8 cellular contexts compared by ENCODE assay signal in the genomic region with DNA sequence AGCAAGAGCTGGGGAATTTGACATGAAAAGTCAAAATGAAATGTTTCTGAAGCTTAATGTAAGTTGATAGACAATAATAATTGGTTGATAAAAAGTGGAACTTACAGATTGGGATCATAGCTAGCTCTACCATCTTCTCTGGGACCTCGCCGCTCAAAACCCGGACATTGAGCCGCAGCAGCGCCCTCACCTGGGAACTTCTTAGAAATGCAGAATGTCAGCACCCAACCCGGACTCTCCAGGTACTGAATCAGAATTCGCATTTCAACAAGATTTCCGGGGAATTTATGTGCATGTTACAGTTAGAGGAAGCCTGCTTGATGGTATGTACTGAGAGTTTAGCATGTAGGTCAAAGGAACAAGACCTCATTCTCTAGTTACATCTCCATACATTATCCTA. TPM values are rescaled to one million over a fixed set of nuclear protein-coding genes. Genes with fewer than 3 reads are reported as not detected.
A peak's percentile ranks its signal among the peaks of the same experiment; 100 is the strongest.
DNase-seq lines count a peak whose midpoint lies in the region; ATAC-seq, FAIRE-seq and TF ChIP-seq lines count a peak whose summit lies in the region.

No MANE protein-coding gene starts in this region.

- H3K9me2 ChIP-seq in SK-N-SH = no peaks in the 10 kb centered on the region

- H3K36me3 ChIP-seq in SK-N-SH (replicated peaks in 1 of 2; ENCODE audit: control insufficient read depth in 1 of 2, insufficient read depth in 2 of 2, low read length in 1 of 2) (no peaks in the 10 kb centered on the region), astrocyte (ENCODE audit: insufficient read depth, low read length) (no peaks in the 10 kb centered on the region)

- ATAC-seq in SK-N-SH treated with all-trans-retinoic acid at 6 μM for 48 hours (no peak), GM21528 (IDR thresholded peaks at IDR 0.05; ENCODE audit: low FRiP score, unreplicated experiment) (no peak)
- no peak for ATAC-seq in natural killer cell treated with Interleukin-12 subunit alpha and Interleukin-12 subunit beta and Interleukin-15 and Interleukin-18, amount 100 ng/mL, for 72 hours

- no peak overlapping the region for H3K27ac ChIP-seq in SK-N-SH (ENCODE audit: low read depth in 2 of 2, low read length in 1 of 2)
- no peak overlapping the region for H3K27ac ChIP-seq in astrocyte (ENCODE audit: low read depth, low read length)

- H4K20me1 ChIP-seq in SK-N-SH (ENCODE audit: insufficient read depth) (no peaks in the 10 kb centered on the region), astrocyte (ENCODE audit: insufficient read depth, low read length) (no peaks in the 10 kb centered on the region)

- H3K79me2 ChIP-seq in SK-N-SH (ENCODE audit: insufficient read depth) (no peaks in the 10 kb centered on the region), astrocyte (ENCODE audit: insufficient read depth, low read length) (no peaks in the 10 kb centered on the region)

- H3K4me3 Mint-ChIP-seq in astrocyte (ENCODE audit: unreplicated experiment) (no peak overlapping the region), mesothelial cell of epicardium (no peak overlapping the region)
- no peak overlapping the region for H3K4me3 Mint-ChIP-seq in natural killer cell treated with Interleukin-12 subunit alpha and Interleukin-12 subunit beta and Interleukin-15 and Interleukin-18, amount 100 ng/mL, for 72 hours
- H3K4me3 Mint-ChIP-seq in activated T-helper 2 cell treated with anti-CD3 and anti-CD28 coated beads, Interferon-gamma antibody, Interleukin-2, Interleukin-4, amounts not matched to agents 10 μg/mL and 5 μg/mL and 100 μg/mL, durations not matched to agents 14 hours and 24 hours and 36 hours (ENCODE audit: low read depth) = no peak overlapping the region

- H2AFZ ChIP-seq in SK-N-SH (ENCODE audit: low read depth) (no peak overlapping the region), astrocyte (ENCODE audit: low read depth, low read length) (no peak overlapping the region)

- peak; percentile 56 for FAIRE-seq in astrocyte (lab: Jason Lieb, UNC)

- H3K9ac ChIP-seq in SK-N-SH (no peak overlapping the region), astrocyte (ENCODE audit: low read length) (no peak overlapping the region)

- peak; percentile 60 for TF ChIP-seq RAD21 in SK-N-SH (IDR thresholded peaks at IDR 0.05; ENCODE audit: low read length)

- POLR2A ChIA-PET in SK-N-SH (lab: Yijun Ruan, JAX) = no interaction called here

- no peaks in the 10 kb centered on the region for H3K9me3 Mint-ChIP-seq in astrocyte (ENCODE audit: unreplicated experiment)
- H3K9me3 Mint-ChIP-seq in mesothelial cell of epicardium = peaks cover 5% of the 10 kb centered on the region
- no peaks in the 10 kb centered on the region for H3K9me3 Mint-ChIP-seq in natural killer cell treated with Interleukin-12 subunit alpha and Interleukin-12 subunit beta and Interleukin-15 and Interleukin-18, amount 100 ng/mL, for 72 hours
- H3K9me3 Mint-ChIP-seq in activated T-helper 2 cell treated with anti-CD3 and anti-CD28 coated beads, Interferon-gamma antibody, Interleukin-2, Interleukin-4, amounts not matched to agents 10 μg/mL and 5 μg/mL and 100 μg/mL, durations not matched to agents 14 hours and 24 hours and 36 hours = no peaks in the 10 kb centered on the region

- no peaks in the 10 kb centered on the region for H3K27me3 ChIP-seq in SK-N-SH (ENCODE audit: insufficient read depth)
- no peaks in the 10 kb centered on the region for H3K27me3 ChIP-seq in astrocyte (ENCODE audit: insufficient read depth, low read length)

- H3K9me3 ChIP-seq in SK-N-SH (no peaks in the 10 kb centered on the region), astrocyte (ENCODE audit: insufficient read depth, low read depth, low read length) (no peaks in the 10 kb centered on the region)

- intact Hi-C loops in activated T-helper 2 cell treated with anti-CD3 and anti-CD28 coated beads, Interferon-gamma antibody, Interleukin-2, Interleukin-4, amounts not matched to agents 10 μg/mL and 5 μg/mL and 100 μg/mL, durations not matched to agents 14 hours and 24 hours and 36 hours (cut with micrococcal nuclease) = loop anchor here (1.0 to 2.0 kb wide), 2 partner anchors 144 to 224 kb away; no protein-coding TSS in a partner anchor

- no peak for TF ChIP-seq EP300 in SK-N-SH (IDR thresholded peaks at IDR 0.05; ENCODE audit: borderline replicate concordance in 1 of 2, low read depth in 1 of 2, low read length in 1 of 2)

- H3K4me1 ChIP-seq in SK-N-SH (ENCODE audit: control insufficient read depth in 1 of 2, insufficient read depth in 2 of 2, low read depth in 1 of 2, low read length in 1 of 2) = peaks cover 5 to 7% of the 10 kb centered on the region in 2 experiments; a peak in 3 of 4 replicates
- peaks cover 18% of the 10 kb centered on the region for H3K4me1 ChIP-seq in astrocyte (ENCODE audit: insufficient read depth, low read length)

- H3K27me3 Mint-ChIP-seq in astrocyte (ENCODE audit: low read depth, unreplicated experiment) = no peaks in the 10 kb centered on the region
- H3K27me3 Mint-ChIP-seq in mesothelial cell of epicardium (ENCODE audit: low read depth) = no peaks in the 10 kb centered on the region
- H3K27me3 Mint-ChIP-seq in natural killer cell treated with Interleukin-12 subunit alpha and Interleukin-12 subunit beta and Interleukin-15 and Interleukin-18, amount 100 ng/mL, for 72 hours = peaks cover 7 to 8% of the 10 kb centered on the region in 2 donors
- peaks cover 27% of the 10 kb centered on the region for H3K27me3 Mint-ChIP-seq in activated T-helper 2 cell treated with anti-CD3 and anti-CD28 coated beads, Interferon-gamma antibody, Interleukin-2, Interleukin-4, amounts not matched to agents 10 μg/mL and 5 μg/mL and 100 μg/mL, durations not matched to agents 14 hours and 24 hours and 36 hours (ENCODE audit: low read depth)

- DNase-seq in SK-N-SH = peak; percentile 41
- peak; percentile 56 for DNase-seq in NB4 (ENCODE audit: low read depth)
- no peak for DNase-seq in astrocyte (ENCODE audit: low read depth)
- no peak for DNase-seq in mesothelial cell of epicardium (ENCODE audit: low spot score in 2 of 2, unreplicated experiment in 2 of 2)
- no peak for DNase-seq in natural killer cell treated with Interleukin-12 subunit alpha and Interleukin-12 subunit beta and Interleukin-15 and Interleukin-18, amount 100 ng/mL, for 72 hours (ENCODE audit: low spot score)
- DNase-seq in activated T-helper 2 cell treated with anti-CD3 and anti-CD28 coated beads, Interferon-gamma antibody, Interleukin-2, Interleukin-4, amounts not matched to agents 10 μg/mL and 5 μg/mL and 100 μg/mL, durations not matched to agents 14 hours and 24 hours and 36 hours (ENCODE audit: low spot score) = no peak

- 62% methylated on average over 8 of the region's 8 CpGs for WGBS in SK-N-SH (ENCODE audit: low lambda C conversion rate)

- peaks cover 47% of the 10 kb centered on the region for H3K4me1 Mint-ChIP-seq in astrocyte (ENCODE audit: low read depth, unreplicated experiment)
- H3K4me1 Mint-ChIP-seq in mesothelial cell of epicardium = peaks cover 18% of the 10 kb centered on the region
- H3K4me1 Mint-ChIP-seq in natural killer cell treated with Interleukin-12 subunit alpha and Interleukin-12 subunit beta and Interleukin-15 and Interleukin-18, amount 100 ng/mL, for 72 hours (ENCODE audit: low read depth in 2 of 2) = peaks cover 0 to 13% of the 10 kb centered on the region in 2 donors
- peaks cover 11% of the 10 kb centered on the region for H3K4me1 Mint-ChIP-seq in activated T-helper 2 cell treated with anti-CD3 and anti-CD28 coated beads, Interferon-gamma antibody, Interleukin-2, Interleukin-4, amounts not matched to agents 10 μg/mL and 5 μg/mL and 100 μg/mL, durations not matched to agents 14 hours and 24 hours and 36 hours (ENCODE audit: low read depth)

- CTCF ChIA-PET in SK-N-SH (lab: Yijun Ruan, JAX) = interaction anchor here (0.7 to 1.9 kb wide), 9 partner anchors 9 to 391 kb away, joined by 3 to 6 read pairs (median 4); no protein-coding TSS in a partner anchor

- no peak overlapping the region for H3K4me2 ChIP-seq in SK-N-SH
- no peak overlapping the region for H3K4me2 ChIP-seq in astrocyte (ENCODE audit: low read length)

- no peak overlapping the region for H3K27ac Mint-ChIP-seq in astrocyte (ENCODE audit: unreplicated experiment)
- H3K27ac Mint-ChIP-seq in mesothelial cell of epicardium = no peak overlapping the region
- H3K27ac Mint-ChIP-seq in natural killer cell treated with Interleukin-12 subunit alpha and Interleukin-12 subunit beta and Interleukin-15 and Interleukin-18, amount 100 ng/mL, for 72 hours = no peak overlapping the region
- H3K27ac Mint-ChIP-seq in activated T-helper 2 cell treated with anti-CD3 and anti-CD28 coated beads, Interferon-gamma antibody, Interleukin-2, Interleukin-4, amounts not matched to agents 10 μg/mL and 5 μg/mL and 100 μg/mL, durations not matched to agents 14 hours and 24 hours and 36 hours = no peak overlapping the region

- peaks cover 32% of the 10 kb centered on the region for H3F3A ChIP-seq in SK-N-SH (replicated peaks; ENCODE audit: insufficient read depth)

- H3K4me3 ChIP-seq in SK-N-SH (ENCODE audit: low read depth in 2 of 2, low read length in 1 of 2) (no peak overlapping the region), NB4 (ENCODE audit: low read depth, low read length) (no peak overlapping the region), astrocyte (ENCODE audit: insufficient read depth, low read depth, low read length) (no peak overlapping the region)

- H3K36me3 Mint-ChIP-seq in astrocyte (ENCODE audit: low read depth, unreplicated experiment) (no peaks in the 10 kb centered on the region), mesothelial cell of epicardium (no peaks in the 10 kb centered on the region)
- H3K36me3 Mint-ChIP-seq in natural killer cell treated with Interleukin-12 subunit alpha and Interleukin-12 subunit beta and Interleukin-15 and Interleukin-18, amount 100 ng/mL, for 72 hours = no peaks in the 10 kb centered on the region
- no peaks in the 10 kb centered on the region for H3K36me3 Mint-ChIP-seq in activated T-helper 2 cell treated with anti-CD3 and anti-CD28 coated beads, Interferon-gamma antibody, Interleukin-2, Interleukin-4, amounts not matched to agents 10 μg/mL and 5 μg/mL and 100 μg/mL, durations not matched to agents 14 hours and 24 hours and 36 hours (ENCODE audit: low read depth)

- TF ChIP-seq POLR2A in NB4 (IDR thresholded peaks at IDR 0.05; ENCODE audit: extremely low read depth, insufficient read length) = no peak

- peak; percentile 55 for TF ChIP-seq CTCF in SK-N-SH (IDR thresholded peaks at IDR 0.05)
- peak; percentile 79 for TF ChIP-seq CTCF in NB4 (IDR thresholded peaks at IDR 0.05; ENCODE audit: low read depth, low read length)
- TF ChIP-seq CTCF in astrocyte (IDR thresholded peaks at IDR 0.05; ENCODE audit: insufficient read depth, low read depth, low read length) = peak; percentile 48
- peak; percentile 52 for TF ChIP-seq CTCF in mesothelial cell of epicardium (IDR thresholded peaks at IDR 0.05; ENCODE audit: unreplicated experiment)

RNA-seq across cellular contexts. Expression of gene ABLIM1, which starts 36.7 kb away (rescaled TPM):
- polyA plus RNA-seq in SK-N-SH (2012; rRNA removed) = 16.1 and 24.9 TPM in 2 replicates
- 13.0 and 19.7 TPM in 2 replicates for polyA plus RNA-seq in SK-N-SH (2012; cell fraction: cytosol; rRNA removed)
- polyA plus RNA-seq in SK-N-SH (2012; cell fraction: nucleus; rRNA removed) = 21.3 and 27.5 TPM in 2 replicates
- total RNA-seq in astrocyte (70.0 and 70.1 TPM in 2 replicates), mesothelial cell of epicardium (99.5 to 105 TPM (median 102 TPM) in 3 replicates)
- total RNA-seq in natural killer cell treated with Interleukin-12 subunit alpha and Interleukin-12 subunit beta and Interleukin-15 and Interleukin-18, amount 100 ng/mL, for 72 hours = 10 to 100 TPM in 1 of 2 donors, 1 to 10 TPM in 1; 7.9 to 11.0 TPM
- 37.9 and 39.8 TPM in 2 replicates for total RNA-seq in activated T-helper 2 cell treated with anti-CD3 and anti-CD28 coated beads, Interferon-gamma antibody, Interleukin-2, Interleukin-4, amounts not matched to agents 10 μg/mL and 5 μg/mL and 100 μg/mL, durations not matched to agents 14 hours and 24 hours and 36 hours

Comparison
In these comparisons a context has a peak if more than half of its experiments do, and no peak if none do; other contexts are left out.
1. DNase-seq: peak in SK-N-SH (single experiment) and NB4 (single experiment); none in astrocyte (single experiment), mesothelial cell of epicardium (0 of 2), natural killer cell treated with Interleukin-12 subunit alpha and Interleukin-12 subunit beta and Interleukin-15 and Interleukin-18, amount 100 ng/mL, for 72 hours (single experiment) and activated T-helper 2 cell treated with anti-CD3 and anti-CD28 coated beads, Interferon-gamma antibody, Interleukin-2, Interleukin-4, amounts not matched to agents 10 μg/mL and 5 μg/mL and 100 μg/mL, durations not matched to agents 14 hours and 24 hours and 36 hours (single experiment).
2. Peak in every context shown above with its lines, with median percentiles within 50 percentile points of each other: CTCF ChIP-seq.